8 cellular contexts compared by ENCODE assay signal in the genomic region with DNA sequence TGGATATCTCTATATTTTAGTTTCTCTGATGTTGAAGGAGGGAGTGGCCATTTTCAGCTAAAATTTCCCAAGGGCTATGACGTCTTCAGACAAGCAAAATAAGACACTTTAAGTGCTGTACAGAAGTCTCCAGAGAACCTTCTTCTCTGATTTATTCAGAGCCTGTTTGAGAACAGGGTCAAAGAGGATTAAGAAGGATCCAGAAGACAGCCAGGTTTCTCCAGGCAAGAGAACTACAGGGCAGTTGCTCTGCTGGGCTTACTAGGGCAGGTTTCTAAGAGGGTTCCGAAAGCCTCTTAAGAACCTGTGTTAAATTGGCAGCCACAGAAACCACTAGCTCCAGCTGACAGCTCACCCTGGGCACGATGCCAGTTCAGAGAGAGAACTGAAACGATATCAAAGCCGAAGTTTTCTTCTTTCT. TPM values are rescaled to one million over a fixed set of nuclear protein-coding genes. Genes with fewer than 3 reads are reported as not detected.
DNase-seq lines count a peak whose midpoint lies in the region; ATAC-seq and TF ChIP-seq lines count a peak whose summit lies in the region.

No MANE protein-coding gene starts in this region.

- peak overlapping the region; percentile 19 to 81 (median 76) for H3K27ac ChIP-seq in adrenal gland

- H3K27ac Mint-ChIP-seq in IgD-negative memory B cell (peak overlapping the region; percentile 49 to 65 (median 52)), nephron progenitor cell (no peak overlapping the region)

- H3K4me1 ChIP-seq in adrenal gland (replicated peaks in 1 of 2), result peaks cover 13 to 21% of the 10 kb centered on the region in 2 donors

- H3K4me3 Mint-ChIP-seq in IgD-negative memory B cell, result peak overlapping the region in 3 of 4 donors; percentile 3 to 82 (median 65)
- no peak overlapping the region for H3K4me3 Mint-ChIP-seq in nephron progenitor cell

- H3K9me3 ChIP-seq in adrenal gland (replicated peaks in 1 of 3), result no peaks in the 10 kb centered on the region

- H3K27me3 Mint-ChIP-seq in IgD-negative memory B cell (peaks cover 23% of the 10 kb centered on the region), nephron progenitor cell (ENCODE audit: low read depth, poor library complexity) (peaks cover 3% of the 10 kb centered on the region)

- peaks cover 0 to 12% of the 10 kb centered on the region in 2 donors for H3K36me3 ChIP-seq in adrenal gland (replicated peaks in 1 of 2)

- H3K4me3 ChIP-seq in adrenal gland, result peak overlapping the region in 2 of 4 donors; percentile 10 to 61

- H3K27me3 ChIP-seq in adrenal gland, result no peaks in the 10 kb centered on the region

- WGBS in adrenal gland, 4 donors, result 1 to 3% (median 1%) methylated on average over 5 of the region's 5 CpGs

- peaks cover 0 to 6% (median 0%) of the 10 kb centered on the region in 3 donors for H3K9me3 Mint-ChIP-seq in IgD-negative memory B cell
- no peaks in the 10 kb centered on the region for H3K9me3 Mint-ChIP-seq in nephron progenitor cell

- TF ChIP-seq POLR2A in adrenal gland (IDR thresholded peaks at IDR 0.05), result peak in 1 of 2 donors; percentile 37

- intact Hi-C loops in adrenal gland (cut with DNase I), result no loop called here

- peak; percentile 98 for ATAC-seq in GM21447 (IDR thresholded peaks at IDR 0.05; ENCODE audit: unreplicated experiment)

- H3K36me3 Mint-ChIP-seq in IgD-negative memory B cell (peaks cover 1% of the 10 kb centered on the region), nephron progenitor cell (ENCODE audit: low read depth) (no peaks in the 10 kb centered on the region)

- no peak for TF ChIP-seq CTCF in adrenal gland (IDR thresholded peaks at IDR 0.05)
- no peak for TF ChIP-seq CTCF in nephron progenitor cell (IDR thresholded peaks at IDR 0.05)

- H3K4me1 Mint-ChIP-seq in IgD-negative memory B cell (peaks cover 20 to 22% (median 21%) of the 10 kb centered on the region in 3 donors), nephron progenitor cell (peaks cover 9% of the 10 kb centered on the region)

- DNase-seq in DMS53 (lab: John Stamatoyannopoulos, UW), result peak; percentile 68
- DNase-seq in T follicular helper cell (ENCODE audit: low read depth), result peak; percentile 77
- DNase-seq in adrenal gland, result peak; percentile 84 to 96 (median 92)
- peak; percentile 46 to 47 for DNase-seq in hippocampal formation (lab: John Stamatoyannopoulos, UW)
- peak; percentile 52 to 53 for DNase-seq in stimulated activated CD4-positive, alpha-beta T cell treated with anti-CD3 and anti-CD28 coated beads, Interleukin-15, amount 100 ng/mL, for 48 hours (ENCODE audit: low read depth in 2 of 2)
- DNase-seq in nephron progenitor cell, result no peak

RNA-seq across cellular contexts. Expression of gene MGP, which starts 1.2 kb away (rescaled TPM):
- polyA plus RNA-seq in IgD-negative memory B cell (not detected), adrenal gland (1,000 to 10,000 TPM in 2 of 3 donors, 100 to 1,000 TPM in 1; 999 to 1,170 (median 1,064) TPM)
- total RNA-seq in adrenal gland, result 1,000 to 10,000 TPM; 1,007 to 2,003 (median 1,366) TPM

RNA-seq across cellular contexts. Expression of gene ART4, which starts 41.1 kb away (rescaled TPM):
- polyA plus RNA-seq in IgD-negative memory B cell, result not detected
- total RNA-seq in adrenal gland, result 10 to 100 TPM in 1 of 8 donors, 1 to 10 TPM in 6, under 1 TPM in 1; 0.66 to 15.2 (median 5.1) TPM
- 1 to 10 TPM in 1 of 3 donors, under 1 TPM in 2; 0.51 to 5.9 (median 0.88) TPM for polyA plus RNA-seq in adrenal gland

RNA-seq across cellular contexts. Expression of gene ERP27, which starts 53.9 kb away (rescaled TPM):
- polyA plus RNA-seq in IgD-negative memory B cell (1.9 TPM), adrenal gland (1 to 10 TPM in 2 of 3 donors, under 1 TPM in 1; 0.34 to 3.0 (median 1.2) TPM)
- 1 to 10 TPM in 4 of 8 donors, under 1 TPM in 2, not detected in 2; 0.18 to 2.3 (median 1.1) TPM for total RNA-seq in adrenal gland

Comparison
In these comparisons a context has a peak if more than half of its experiments do, and no peak if none do; other contexts are left out.
1. RNA of gene MGP, which starts 1.2 kb away (polyA plus RNA-seq): 999 to 1,170 TPM in adrenal gland; not detected in IgD-negative memory B cell (single experiment); every median in the first group is over 1,000 times any median in the second.